ENCODE assay signal across 8 cellular contexts in genomic region chr14:105351920-105352871, GRCh38. TPM values are rescaled to one million over a fixed set of nuclear protein-coding genes. Genes with fewer than 3 reads are reported as not detected.
DNase-seq lines count a peak whose midpoint lies in the region; ATAC-seq and TF ChIP-seq lines count a peak whose summit lies in the region.

No MANE protein-coding gene starts in this region.

- H3K27ac Mint-ChIP-seq in CD4-positive, alpha-beta memory T cell, result peak overlapping the region in 3 of 7 donors; percentile 46 to 70 (median 48)
- H3K27ac Mint-ChIP-seq in GM23338 (no peak overlapping the region), T-cell (peak overlapping the region; percentile 20 to 68)

- H3K9me3 ChIP-seq in CD4-positive, alpha-beta memory T cell (ENCODE audit: control insufficient read depth in 1 of 2, low read length in 2 of 2), result no peaks in the 10 kb centered on the region
- H3K9me3 ChIP-seq in adrenal gland (replicated peaks in 1 of 3), result no peaks in the 10 kb centered on the region

- H3K36me3 Mint-ChIP-seq in CD4-positive, alpha-beta memory T cell, result peaks cover 0 to 3% of the 10 kb centered on the region in 2 donors
- H3K36me3 Mint-ChIP-seq in GM23338 (ENCODE audit: low read depth) (no peaks in the 10 kb centered on the region), T-cell (no peaks in the 10 kb centered on the region)

- no peaks in the 10 kb centered on the region for H3K9me2 ChIP-seq in GM23338 (ENCODE audit: insufficient read depth)

- TF ChIP-seq POLR2A in adrenal gland (IDR thresholded peaks at IDR 0.05), result no peak

- H3K27me3 Mint-ChIP-seq in CD4-positive, alpha-beta memory T cell, result no peaks in the 10 kb centered on the region
- H3K27me3 Mint-ChIP-seq in GM23338 (ENCODE audit: insufficient read depth, low read depth, poor library complexity), result peaks cover 2% of the 10 kb centered on the region
- no peaks in the 10 kb centered on the region for H3K27me3 Mint-ChIP-seq in T-cell

- intact Hi-C loops in CD4-positive, alpha-beta memory T cell (cut with micrococcal nuclease), result loop anchor here (1.0 to 2.0 kb wide), 5 partner anchors 38 to 376 kb away; partner anchors contain the start of genes BRF1 and PACS2
- intact Hi-C loops in adrenal gland (cut with DNase I), result loop anchor here in 1 of 2 donors (2.0 to 5.0 kb wide), 2 partner anchors 35 to 147 kb away; no protein-coding TSS in a partner anchor
- intact Hi-C loops in left cardiac atrium (cut with DNase I), result loop anchor here (2.0 to 10.0 kb wide), 3 partner anchors 150 to 261 kb away; no protein-coding TSS in a partner anchor

- H3K27ac ChIP-seq in CD4-positive, alpha-beta memory T cell (ENCODE audit: low read depth, low read length), result no peak overlapping the region
- H3K27ac ChIP-seq in GM23338 (ENCODE audit: low read depth), result no peak overlapping the region
- H3K27ac ChIP-seq in adrenal gland, result peak overlapping the region in 1 of 5 donors; percentile 52

- ATAC-seq in GM23338, result peak; percentile 87
- peak; percentile 95 to 99 (median 99) for ATAC-seq in T-cell (replicated peaks in 1 of 4)
- peak; percentile 89 to 92 for ATAC-seq in left cardiac atrium
- no peak for ATAC-seq in GM21528 (IDR thresholded peaks at IDR 0.05; ENCODE audit: low FRiP score, unreplicated experiment)

- no peaks in the 10 kb centered on the region for H3K27me3 ChIP-seq in CD4-positive, alpha-beta memory T cell (ENCODE audit: insufficient read depth, low read length)
- H3K27me3 ChIP-seq in GM23338 (ENCODE audit: insufficient read depth) (no peaks in the 10 kb centered on the region), adrenal gland (no peaks in the 10 kb centered on the region)

- 57 to 68% (median 63%) methylated on average over 10 to 27 of the region's 27 CpGs for WGBS in adrenal gland, 4 donors

- peaks cover 3 to 4% (median 3%) of the 10 kb centered on the region in 4 donors for H3K4me1 Mint-ChIP-seq in CD4-positive, alpha-beta memory T cell
- peaks cover 8% of the 10 kb centered on the region for H3K4me1 Mint-ChIP-seq in GM23338
- H3K4me1 Mint-ChIP-seq in T-cell, result peaks cover 0 to 3% (median 3%) of the 10 kb centered on the region in 3 donors

- peak; percentile 84 to 86 (median 85) for DNase-seq in CD4-positive, alpha-beta memory T cell
- DNase-seq in GM23338 (ENCODE audit: low spot score) (peak; percentile 95), NCI-H1694 (lab: John Stamatoyannopoulos, UW) (peak; percentile 99), T-cell (peak; percentile 75 to 92 (median 85)), adrenal gland (peak; percentile 88 to 97 (median 89)), left cardiac atrium (peak; percentile 86), renal cortical epithelial cell (ENCODE audit: low read depth) (peak; percentile 88)

- H2AFZ ChIP-seq in GM23338, result no peak overlapping the region

- no peak overlapping the region for H3K4me3 ChIP-seq in CD4-positive, alpha-beta memory T cell (ENCODE audit: low read length in 2 of 2)
- no peak overlapping the region for H3K4me3 ChIP-seq in GM23338
- H3K4me3 ChIP-seq in adrenal gland, result no peak overlapping the region

- CTCF ChIA-PET in CD4-positive, alpha-beta memory T cell (lab: Charles Lee; ENCODE audit: partially characterized antibody), result interaction anchor here (0.6 to 2.6 kb wide), 21 partner anchors 9 to 305 kb away, joined by 3 to 35 read pairs (median 4); partner anchors contain the start of genes JAG2 and PACS2
- CTCF ChIA-PET in T-cell (lab: Charles Lee), result interaction anchor here in 1 of 2 donors (0.6 to 1.4 kb wide), 6 partner anchors 19 to 262 kb away, joined by 3 to 8 read pairs (median 3); partner anchors contain the start of genes BTBD6 and JAG2

- no peak overlapping the region for H3K4me3 Mint-ChIP-seq in CD4-positive, alpha-beta memory T cell
- H3K4me3 Mint-ChIP-seq in GM23338 (no peak overlapping the region), T-cell (no peak overlapping the region)

- H4K20me1 ChIP-seq in GM23338 (replicated peaks; ENCODE audit: insufficient read depth), result peaks cover 4% of the 10 kb centered on the region

- H3K79me2 ChIP-seq in GM23338 (replicated peaks; ENCODE audit: insufficient read depth), result no peaks in the 10 kb centered on the region; the same call in 1 of the 2 replicates

- no peaks in the 10 kb centered on the region; the same call in 1 of the 2 replicates for H3F3A ChIP-seq in GM23338 (replicated peaks; ENCODE audit: low read depth)

- H3K36me3 ChIP-seq in CD4-positive, alpha-beta memory T cell (ENCODE audit: insufficient read depth, low read length), result peaks cover 3% of the 10 kb centered on the region
- H3K36me3 ChIP-seq in GM23338 (ENCODE audit: insufficient read depth) (no peaks in the 10 kb centered on the region), adrenal gland (replicated peaks in 1 of 2) (peaks cover 0 to 17% of the 10 kb centered on the region in 2 donors)

- TF ChIP-seq CTCF in GM23338 (conservative IDR thresholded peaks at IDR 0.05; ENCODE audit: low read depth in 2 of 2) (peak; percentile 80 to 96), adrenal gland (IDR thresholded peaks at IDR 0.05) (peak; percentile 77 to 97 (median 91))

- no peaks in the 10 kb centered on the region for H3K4me1 ChIP-seq in CD4-positive, alpha-beta memory T cell (ENCODE audit: insufficient read depth, low read length)
- H3K4me1 ChIP-seq in GM23338 (ENCODE audit: insufficient read depth) (no peaks in the 10 kb centered on the region), adrenal gland (replicated peaks in 1 of 2) (peaks cover 0 to 5% of the 10 kb centered on the region in 2 donors)

- no peak overlapping the region; the same call in 1 of the 2 replicates for H3K4me2 ChIP-seq in GM23338

- H3K9me3 Mint-ChIP-seq in CD4-positive, alpha-beta memory T cell, result no peaks in the 10 kb centered on the region
- H3K9me3 Mint-ChIP-seq in GM23338 (no peaks in the 10 kb centered on the region; the same call in 1 of the 3 replicates), T-cell (no peaks in the 10 kb centered on the region)

- POLR2A ChIA-PET in CD4-positive, alpha-beta memory T cell (lab: Charles Lee; ENCODE audit: partially characterized antibody), result interaction anchor here (0.6 to 1.2 kb wide), 5 partner anchors 38 to 262 kb away, joined by 3 to 4 read pairs (median 3); partner anchors contain the start of gene PACS2
- POLR2A ChIA-PET in T-cell (lab: Charles Lee), result interaction anchor here in 1 of 2 donors (0.5 kb wide), 1 partner anchor 65 kb away, joined by 8 read pairs; no protein-coding TSS in a partner anchor

TF ChIP-seq in GM23338, 12 proteins besides CTCF, POLR2A, EP300 and RAD21 (continues in another document):
- TF ChIP-seq REST (IDR thresholded peaks at IDR 0.05; ENCODE audit: unreplicated experiment) (no peak), EZH2 (IDR thresholded peaks at IDR 0.05; ENCODE audit: low read depth, unreplicated experiment) (no peak), EZH2phosphoT487 (IDR thresholded peaks at IDR 0.05; ENCODE audit: unreplicated experiment) (no peak), ZNF114 (CRISPR knock-in tag; IDR thresholded peaks at IDR 0.05) (no peak)

RNA-seq across cellular contexts. Expression of gene PACS2, which starts 37.6 kb away (rescaled TPM):
- total RNA-seq in CD4-positive, alpha-beta memory T cell, result 10 to 100 TPM; 70.9 to 76.6 TPM
- 1 to 10 TPM; 1.9 to 7.7 TPM for polyA plus RNA-seq in CD4-positive, alpha-beta memory T cell
- 67.7 and 79.0 TPM in 2 replicates for total RNA-seq in GM23338 (2014; rRNA removed; shearing (Covaris generic))
- polyA plus RNA-seq in GM23338 (2016; fragmentation: Nextera tagmentation; extraction: Ambion mirVana) (22.5 and 27.5 TPM in 2 replicates), adrenal gland (100 to 1,000 TPM in 1 of 3 donors, 10 to 100 TPM in 2; 20.4 to 221 (median 94.2) TPM)
- total RNA-seq in T-cell (10 to 100 TPM; 70.9 to 86.9 (median 78.0) TPM), adrenal gland (100 to 1,000 TPM in 3 of 8 donors, 10 to 100 TPM in 5; 39.6 to 112 (median 81.1) TPM), left cardiac atrium (10 to 100 TPM; 53.4 to 55.8 TPM), renal cortical epithelial cell (31.4 and 67.7 TPM in 2 replicates)

RNA-seq across cellular contexts. Expression of gene TEX22, which starts 46.1 kb away (rescaled TPM):
- total RNA-seq in CD4-positive, alpha-beta memory T cell, result 1 to 10 TPM; 4.7 to 7.5 TPM
- polyA plus RNA-seq in CD4-positive, alpha-beta memory T cell, result not detected
- total RNA-seq in GM23338 (2014; rRNA removed; shearing (Covaris generic)), result 0.21 and 0.54 TPM in 2 replicates
- polyA plus RNA-seq in GM23338 (2016; fragmentation: Nextera tagmentation; extraction: Ambion mirVana), result 0.10 and 0.21 TPM in 2 replicates
- total RNA-seq in T-cell, result 1 to 10 TPM in 4 of 5 donors, under 1 TPM in 1; 0.93 to 9.0 (median 6.0) TPM
- total RNA-seq in adrenal gland, result 1 to 10 TPM in 4 of 8 donors, under 1 TPM in 1, not detected in 3; 0.17 to 2.8 (median 1.2) TPM
- under 1 TPM; 0.20 to 0.38 (median 0.24) TPM for polyA plus RNA-seq in adrenal gland
- total RNA-seq in left cardiac atrium, result 1 to 10 TPM in 1 of 2 donors, under 1 TPM in 1; 0.77 to 1.6 TPM
- total RNA-seq in renal cortical epithelial cell, result under 0.01 and 0.60 TPM in 2 replicates

RNA-seq across cellular contexts. Expression of gene BRF1, which starts 51.4 kb away (rescaled TPM):
- 10 to 100 TPM; 49.7 to 56.0 TPM for total RNA-seq in CD4-positive, alpha-beta memory T cell
- polyA plus RNA-seq in CD4-positive, alpha-beta memory T cell, result 10 to 100 TPM in 1 of 2 donors, 1 to 10 TPM in 1; 3.0 to 10.2 TPM
- total RNA-seq in GM23338 (2014; rRNA removed; shearing (Covaris generic)), result 27.8 and 29.9 TPM in 2 replicates
- 7.6 and 8.6 TPM in 2 replicates for polyA plus RNA-seq in GM23338 (2016; fragmentation: Nextera tagmentation; extraction: Ambion mirVana)
- total RNA-seq in T-cell, result 10 to 100 TPM; 57.7 to 70.5 (median 66.5) TPM
- 10 to 100 TPM; 20.0 to 96.9 (median 40.3) TPM for total RNA-seq in adrenal gland
- polyA plus RNA-seq in adrenal gland, result 10 to 100 TPM; 20.0 to 94.3 (median 35.8) TPM
- 10 to 100 TPM; 18.8 to 20.0 TPM for total RNA-seq in left cardiac atrium
- total RNA-seq in renal cortical epithelial cell, result 23.4 and 47.9 TPM in 2 replicates
